Comparison of ENCODE assay signal across 9 cellular contexts in genomic region chr6:133241088-133241900, GRCh38. TPM values are rescaled to one million over a fixed set of nuclear protein-coding genes. Genes with fewer than 3 reads are reported as not detected.
DNase-seq lines count a peak whose midpoint lies in the region; ATAC-seq lines count a peak whose summit lies in the region.
"Had no signal": no experiment of that assay in that cellular context is flagged by ENCODE, and none has a peak within 500 bp of the region (broad histone marks: within the 10 kb centered on the region; RNA-seq: fewer than 3 reads in every experiment).

Gene EYA4 (plus strand): TSS chr6:133241357. CDS start chr6:133274781, 33,424 bp downstream.

- H3K27ac Mint-ChIP-seq in activated CD4-positive, alpha-beta memory T cell treated with anti-CD3 and anti-CD28 coated beads for 36 hours = no peak within 1 kb of the TSS
- H3K27ac Mint-ChIP-seq in activated CD4-positive, alpha-beta memory T cell treated with anti-CD3 and anti-CD28 coated beads, Interleukin-2, amount 10 ng/mL, durations not matched to agents 7 days and 5 days = no peak within 1 kb of the TSS
- H3K27ac Mint-ChIP-seq in activated naive CD8-positive, alpha-beta T cell treated with anti-CD3 and anti-CD28 coated beads, Interleukin-2, amount 10 ng/mL, durations not matched to agents 7 days and 5 days = no peak within 1 kb of the TSS

- ATAC-seq in activated naive CD8-positive, alpha-beta T cell treated with anti-CD3 and anti-CD28 coated beads, Interleukin-2, amount 10 ng/mL, durations not matched to agents 7 days and 5 days (ENCODE audit: low read depth) = no peak
- ATAC-seq in GM21737 (IDR thresholded peaks at IDR 0.05; ENCODE audit: unreplicated experiment) = no peak
- no peak for ATAC-seq in GM21529 (IDR thresholded peaks at IDR 0.05; ENCODE audit: unreplicated experiment)

- peaks cover 7% of the 10 kb centered on the region for H3K4me1 Mint-ChIP-seq in activated CD4-positive, alpha-beta memory T cell treated with anti-CD3 and anti-CD28 coated beads for 36 hours (ENCODE audit: low read depth)
- H3K4me1 Mint-ChIP-seq in activated CD4-positive, alpha-beta memory T cell treated with anti-CD3 and anti-CD28 coated beads, Interleukin-2, amount 10 ng/mL, durations not matched to agents 7 days and 5 days = peaks cover 8% of the 10 kb centered on the region
- peaks cover 11% of the 10 kb centered on the region for H3K4me1 Mint-ChIP-seq in activated naive CD8-positive, alpha-beta T cell treated with anti-CD3 and anti-CD28 coated beads, Interleukin-2, amount 10 ng/mL, durations not matched to agents 7 days and 5 days

- intact Hi-C loops in activated CD4-positive, alpha-beta memory T cell treated with anti-CD3 and anti-CD28 coated beads for 36 hours (cut with micrococcal nuclease) = no loop called here

- H3K27me3 Mint-ChIP-seq in activated CD4-positive, alpha-beta memory T cell treated with anti-CD3 and anti-CD28 coated beads for 36 hours = peaks cover 40% of the 10 kb centered on the region
- peaks cover 54% of the 10 kb centered on the region for H3K27me3 Mint-ChIP-seq in activated CD4-positive, alpha-beta memory T cell treated with anti-CD3 and anti-CD28 coated beads, Interleukin-2, amount 10 ng/mL, durations not matched to agents 7 days and 5 days
- H3K27me3 Mint-ChIP-seq in activated naive CD8-positive, alpha-beta T cell treated with anti-CD3 and anti-CD28 coated beads, Interleukin-2, amount 10 ng/mL, durations not matched to agents 7 days and 5 days = peaks cover 70% of the 10 kb centered on the region

- peaks cover 4 to 15% (median 13%) of the 10 kb centered on the region in 3 donors for H3K4me1 ChIP-seq in skeletal muscle tissue (ENCODE audit: control insufficient read depth in 3 of 3, insufficient read depth in 3 of 3, low read length in 3 of 3)

- DNase-seq in activated CD4-positive, alpha-beta memory T cell treated with anti-CD3 and anti-CD28 coated beads for 36 hours = no peak
- DNase-seq in activated CD4-positive, alpha-beta memory T cell treated with anti-CD3 and anti-CD28 coated beads, Interleukin-2, amount 10 ng/mL, durations not matched to agents 7 days and 5 days = no peak
- no peak for DNase-seq in activated naive CD8-positive, alpha-beta T cell treated with anti-CD3 and anti-CD28 coated beads, Interleukin-2, amount 10 ng/mL, durations not matched to agents 7 days and 5 days
- no peak for DNase-seq in DMS114 treated with DMSO at 0.1 percent for 48 hours (lab: John Stamatoyannopoulos, UW; ENCODE audit: unreplicated experiment)
- DNase-seq: DND-41 had no signal

- POLR2A ChIA-PET in activated CD4-positive, alpha-beta memory T cell treated with anti-CD3 and anti-CD28 coated beads for 36 hours (lab: Charles Lee) = no interaction called here
- POLR2A ChIA-PET in activated CD4-positive, alpha-beta memory T cell treated with anti-CD3 and anti-CD28 coated beads, Interleukin-2, amount 10 ng/mL, durations not matched to agents 7 days and 5 days (lab: Charles Lee) = no interaction called here
- POLR2A ChIA-PET in activated naive CD8-positive, alpha-beta T cell treated with anti-CD3 and anti-CD28 coated beads, Interleukin-2, amount 10 ng/mL, durations not matched to agents 7 days and 5 days (lab: Charles Lee) = no interaction called here

- peak within 1 kb of the TSS; percentile 88 to 96 (median 91) for H3K9ac ChIP-seq in skeletal muscle tissue (ENCODE audit: low read depth in 1 of 3, low read length in 3 of 3)

- H3K4me3 Mint-ChIP-seq in activated CD4-positive, alpha-beta memory T cell treated with anti-CD3 and anti-CD28 coated beads for 36 hours = peak within 1 kb of the TSS; percentile 4
- H3K4me3 Mint-ChIP-seq in activated CD4-positive, alpha-beta memory T cell treated with anti-CD3 and anti-CD28 coated beads, Interleukin-2, amount 10 ng/mL, durations not matched to agents 7 days and 5 days = no peak within 1 kb of the TSS
- peak within 1 kb of the TSS; percentile 45 for H3K4me3 Mint-ChIP-seq in activated naive CD8-positive, alpha-beta T cell treated with anti-CD3 and anti-CD28 coated beads, Interleukin-2, amount 10 ng/mL, durations not matched to agents 7 days and 5 days

- H3K27me3 ChIP-seq in skeletal muscle tissue (ENCODE audit: control insufficient read depth in 3 of 3, insufficient read depth in 3 of 3, low read length in 3 of 3) = peaks cover 0 to 3% (median 2%) of the 10 kb centered on the region in 3 donors

- peak within 1 kb of the TSS; percentile 92 for H3K27ac ChIP-seq in skeletal muscle tissue (ENCODE audit: low read depth, low read length)

- H3K9me3 Mint-ChIP-seq in activated CD4-positive, alpha-beta memory T cell treated with anti-CD3 and anti-CD28 coated beads for 36 hours = no peaks in the 10 kb centered on the region
- no peaks in the 10 kb centered on the region for H3K9me3 Mint-ChIP-seq in activated CD4-positive, alpha-beta memory T cell treated with anti-CD3 and anti-CD28 coated beads, Interleukin-2, amount 10 ng/mL, durations not matched to agents 7 days and 5 days
- no peaks in the 10 kb centered on the region for H3K9me3 Mint-ChIP-seq in activated naive CD8-positive, alpha-beta T cell treated with anti-CD3 and anti-CD28 coated beads, Interleukin-2, amount 10 ng/mL, durations not matched to agents 7 days and 5 days

- H3K9me3 ChIP-seq in skeletal muscle tissue (ENCODE audit: control insufficient read depth in 3 of 3, low read length in 3 of 3) = no peaks in the 10 kb centered on the region

- no peaks in the 10 kb centered on the region for H3K36me3 ChIP-seq in skeletal muscle tissue (ENCODE audit: control insufficient read depth in 3 of 3, insufficient read depth in 3 of 3, low read length in 3 of 3)

- CTCF ChIA-PET in activated CD4-positive, alpha-beta memory T cell treated with anti-CD3 and anti-CD28 coated beads for 36 hours (lab: Charles Lee) = no interaction called here
- CTCF ChIA-PET in activated CD4-positive, alpha-beta memory T cell treated with anti-CD3 and anti-CD28 coated beads, Interleukin-2, amount 10 ng/mL, durations not matched to agents 7 days and 5 days (lab: Charles Lee) = no interaction called here

- peak within 1 kb of the TSS; percentile 56 for H3K4me3 ChIP-seq in iPS-11a (ENCODE audit: low read depth, low read length)
- H3K4me3 ChIP-seq in skeletal muscle tissue (ENCODE audit: low read length in 3 of 3) = peak within 1 kb of the TSS; percentile 73 to 86 (median 79)

- H3K36me3 Mint-ChIP-seq in activated CD4-positive, alpha-beta memory T cell treated with anti-CD3 and anti-CD28 coated beads for 36 hours = no peaks in the 10 kb centered on the region
- no peaks in the 10 kb centered on the region for H3K36me3 Mint-ChIP-seq in activated CD4-positive, alpha-beta memory T cell treated with anti-CD3 and anti-CD28 coated beads, Interleukin-2, amount 10 ng/mL, durations not matched to agents 7 days and 5 days (ENCODE audit: low read depth)
- H3K36me3 Mint-ChIP-seq in activated naive CD8-positive, alpha-beta T cell treated with anti-CD3 and anti-CD28 coated beads, Interleukin-2, amount 10 ng/mL, durations not matched to agents 7 days and 5 days = no peaks in the 10 kb centered on the region

RNA-seq across cellular contexts. Expression of gene EYA4, which starts in this region (rescaled TPM):
- total RNA-seq in activated CD4-positive, alpha-beta memory T cell treated with anti-CD3 and anti-CD28 coated beads for 36 hours = not detected
- not detected for total RNA-seq in activated CD4-positive, alpha-beta memory T cell treated with anti-CD3 and anti-CD28 coated beads, Interleukin-2, amount 10 ng/mL, durations not matched to agents 7 days and 5 days
- total RNA-seq in activated naive CD8-positive, alpha-beta T cell treated with anti-CD3 and anti-CD28 coated beads, Interleukin-2, amount 10 ng/mL, durations not matched to agents 7 days and 5 days = not detected
- total RNA-seq in skeletal muscle tissue = 40.2 TPM

Comparison
In these comparisons a context has a peak if more than half of its experiments do, and no peak if none do; other contexts are left out.
1. RNA of gene EYA4 (total RNA-seq): 40.2 TPM in skeletal muscle tissue (single experiment); not detected in activated CD4-positive, alpha-beta memory T cell treated with anti-CD3 and anti-CD28 coated beads for 36 hours, not detected in activated CD4-positive, alpha-beta memory T cell treated with anti-CD3 and anti-CD28 coated beads, Interleukin-2, amount 10 ng/mL, durations not matched to agents 7 days and 5 days and not detected in activated naive CD8-positive, alpha-beta T cell treated with anti-CD3 and anti-CD28 coated beads, Interleukin-2, amount 10 ng/mL, durations not matched to agents 7 days and 5 days; every median in the first group is over 10 times any median in the second.